8 cellular contexts compared by ENCODE assay signal in genomic region chr5:36875789-36876388, GRCh38. TPM values are rescaled to one million over a fixed set of nuclear protein-coding genes. Genes with fewer than 3 reads are reported as not detected.
DNase-seq lines count a peak whose midpoint lies in the region; ATAC-seq and TF ChIP-seq lines count a peak whose summit lies in the region.

No MANE protein-coding gene starts in this region.

- H3K27ac ChIP-seq in CD8-positive, alpha-beta memory T cell (ENCODE audit: low read depth, low read length) = peak overlapping the region; percentile 97

- H3K4me1 ChIP-seq in CD8-positive, alpha-beta memory T cell (ENCODE audit: insufficient read depth, low read length) = peaks cover 45% of the 10 kb centered on the region

- no peaks in the 10 kb centered on the region for H3K36me3 ChIP-seq in CD8-positive, alpha-beta memory T cell (ENCODE audit: insufficient read depth, low read length)

- ATAC-seq in GM21360 (IDR thresholded peaks at IDR 0.05; ENCODE audit: unreplicated experiment) = peak; percentile 48

- H3K27me3 ChIP-seq in CD8-positive, alpha-beta memory T cell (ENCODE audit: insufficient read depth, low read length, poor library complexity, severe bottlenecking) = no peaks in the 10 kb centered on the region

- CTCF ChIA-PET in CD8-positive, alpha-beta memory T cell (lab: Charles Lee) = interaction anchor here (1.3 to 1.8 kb wide), 7 partner anchors 10 to 146 kb away, joined by 3 to 7 read pairs (median 4); no protein-coding TSS in a partner anchor

- peaks cover 56 to 74% (median 69%) of the 10 kb centered on the region in 3 donors for H3K4me1 Mint-ChIP-seq in CD8-positive, alpha-beta memory T cell

- no peaks in the 10 kb centered on the region for H3K9me3 Mint-ChIP-seq in CD8-positive, alpha-beta memory T cell

- peaks cover 0 to 31% (median 0%) of the 10 kb centered on the region in 3 donors for H3K36me3 Mint-ChIP-seq in CD8-positive, alpha-beta memory T cell

- H3K27me3 Mint-ChIP-seq in CD8-positive, alpha-beta memory T cell = no peaks in the 10 kb centered on the region

- peak overlapping the region; percentile 93 to 98 (median 95) for H3K4me3 Mint-ChIP-seq in CD8-positive, alpha-beta memory T cell

- peak overlapping the region; percentile 94 to 99 (median 98) for H3K27ac Mint-ChIP-seq in CD8-positive, alpha-beta memory T cell

- no peaks in the 10 kb centered on the region for H3K9me3 ChIP-seq in CD8-positive, alpha-beta memory T cell (ENCODE audit: low read length)

- peak; percentile 46 for TF ChIP-seq CTCF in epithelial cell of esophagus (IDR thresholded peaks at IDR 0.05; ENCODE audit: insufficient read depth, low read depth, low read length, missing control alignments)

- DNase-seq in CD8-positive, alpha-beta memory T cell = peak; percentile 66 to 83 (median 74)
- DNase-seq in HT-29 (ENCODE audit: low spot score) (peak; percentile 93), NOMO-1 treated with DMSO at 0.1 percent for 48 hours (lab: John Stamatoyannopoulos, UW; ENCODE audit: unreplicated experiment) (peak; percentile 93), activated T-cell treated with anti-CD3 and anti-CD28 coated beads for 1 hour (ENCODE audit: low read depth) (peak; percentile 64), epithelial cell of esophagus (ENCODE audit: low read depth) (peak; percentile 77), mucosa of gallbladder (ENCODE audit: low spot score) (peak; percentile 84)
- DNase-seq in stimulated activated CD8-positive, alpha-beta memory T cell treated with anti-CD3 and anti-CD28 coated beads, Interleukin-4, amount 100 ng/mL, for 48 hours = peak; percentile 81

- peak overlapping the region; percentile 71 for H3K4me3 ChIP-seq in CD8-positive, alpha-beta memory T cell (ENCODE audit: low read length)
- H3K4me3 ChIP-seq in epithelial cell of esophagus (ENCODE audit: low read length) = peak overlapping the region; percentile 83

- POLR2A ChIA-PET in CD8-positive, alpha-beta memory T cell (lab: Charles Lee) = interaction anchor here (0.6 to 2.0 kb wide), 8 partner anchors 9 to 1960 kb away, joined by 3 to 7 read pairs (median 4); partner anchors contain the start of genes BRIX1, LMBRD2, NADK2 and NUP155

RNA-seq across cellular contexts. Expression of gene NIPBL, which starts 0.7 kb away (rescaled TPM):
- 10 to 100 TPM; 47.3 to 55.0 TPM for total RNA-seq in CD8-positive, alpha-beta memory T cell
- 36.4 TPM for polyA plus RNA-seq in CD8-positive, alpha-beta memory T cell
- 11.0 and 11.2 TPM in 2 replicates for total RNA-seq in HT-29 (2014; rRNA removed; shearing (Covaris generic))
- total RNA-seq in mucosa of gallbladder = 60.9 TPM

Comparison
In these comparisons a context has a peak if more than half of its experiments do, and no peak if none do; other contexts are left out.
1. Peak in every context shown above with its lines: DNase-seq, ATAC-seq, H3K4me3 ChIP-seq and H3K27ac ChIP-seq.